ENCODE assay signal across 24 cellular contexts in the genomic region with DNA sequence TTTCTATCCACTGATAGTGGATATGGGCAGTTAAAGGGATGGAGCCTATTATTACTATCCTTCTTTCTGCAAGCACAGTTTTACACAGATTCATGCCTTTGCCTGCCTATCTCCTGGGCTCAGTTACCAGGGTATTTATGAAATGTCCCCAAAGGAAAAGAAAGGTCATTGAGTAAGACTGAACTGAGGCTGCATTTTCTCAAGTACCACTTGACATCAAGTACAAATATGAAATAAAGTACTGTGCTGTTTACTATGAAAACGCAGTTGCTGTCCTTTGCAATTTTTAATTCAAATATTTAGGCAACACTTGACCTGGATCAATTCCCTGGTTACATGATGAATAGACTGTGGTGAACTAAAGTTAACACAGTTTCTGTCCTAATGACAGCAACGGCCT. TPM values are rescaled to one million over a fixed set of nuclear protein-coding genes. Genes with fewer than 3 reads are reported as not detected.
"Had no signal": no experiment of that assay in that cellular context is flagged by ENCODE, and none has a peak within 500 bp of the region (broad histone marks: within the 10 kb centered on the region; RNA-seq: fewer than 3 reads in every experiment).

No MANE protein-coding gene starts in this region.

- DNase-seq: Kasumi-1, MM.1S, NCI-H1436 treated with DMSO at 0.1 percent for 48 hours, NCI-H1694, NCI-H187 treated with DMSO at 0.1 percent for 48 hours, NCI-H2029 treated with DMSO at 0.1 percent for 48 hours, NCI-H2171, NCI-H226, NCI-H446, NCI-H524, NCI-H526 treated with DMSO at 0.1 percent for 48 hours, NCI-H82, Right ventricle myocardium superior, RPMI8226, SIG-M5, SK-N-SH, SW 1271, T-cell had no signal

- H3K36me3 ChIP-seq: SJSA1 had no signal

- H3K4me1 ChIP-seq: SJSA1 had no signal

- H3K27ac ChIP-seq: HL-60, KMS-11, SJSA1 had no signal

- ATAC-seq: K562, T-cell had no signal

- H3K4me3 ChIP-seq: K562, SJSA1 had no signal

- H3K27me3 ChIP-seq: SJSA1 had no signal

- H3K9ac ChIP-seq: KMS-11, SK-N-SH had no signal

- H3K9me3 ChIP-seq: SJSA1, SK-N-SH had no signal

RNA-seq across cellular contexts. Expression of a gene that starts 23.5 kb away (rescaled TPM):
- total RNA-seq: K562, M059J, Right ventricle myocardium superior, SJSA1, T-cell had no signal
- polyA plus RNA-seq: IgD-negative memory B cell, K562, SK-N-SH had no signal
